15 cellular contexts compared by ENCODE assay signal in the genomic region with DNA sequence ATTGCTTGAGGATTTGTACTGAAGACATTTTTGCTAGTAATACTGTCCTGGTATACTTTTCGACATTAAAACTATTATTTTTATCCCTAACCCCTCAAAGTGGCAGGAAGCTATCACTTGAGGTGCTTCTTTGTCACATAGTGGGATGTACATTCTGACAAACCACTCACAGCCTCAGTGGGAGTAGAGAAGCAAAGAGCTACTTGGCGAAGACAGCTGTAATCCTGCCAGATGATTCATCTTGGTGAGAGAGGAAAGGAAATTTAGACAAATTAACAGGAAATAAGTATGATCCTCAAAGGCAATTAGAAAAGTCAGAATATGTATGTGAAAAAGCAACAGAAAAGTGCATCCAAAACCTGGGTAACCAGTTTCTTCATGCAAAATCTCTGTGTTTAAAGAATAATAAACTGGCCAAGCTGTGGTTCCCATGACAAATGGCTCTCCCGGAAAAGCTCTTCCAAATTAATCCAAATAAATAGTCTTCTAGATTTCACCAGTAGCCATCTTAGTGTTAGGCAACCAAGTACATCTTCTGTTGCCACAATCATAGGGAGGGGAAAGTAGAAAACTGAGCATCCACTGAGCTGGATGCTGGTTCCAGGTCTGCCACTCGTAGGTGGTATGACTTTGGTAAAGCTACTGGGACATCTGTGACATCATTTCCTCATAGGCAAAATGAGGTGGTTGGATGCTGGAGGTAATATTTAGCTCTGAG.
DNase-seq lines count a peak whose midpoint lies in the region; ATAC-seq and TF ChIP-seq lines count a peak whose summit lies in the region.
"Had no signal": no experiment of that assay in that cellular context is flagged by ENCODE, and none has a peak within 500 bp of the region (broad histone marks: within the 10 kb centered on the region; RNA-seq: fewer than 3 reads in every experiment).

No MANE protein-coding gene starts in this region.

- POLR2A ChIA-PET in PC-3 (lab: Charles Lee; ENCODE audit: unreplicated experiment), result no interaction called here

- CTCF ChIA-PET in PC-3 (lab: Charles Lee), result interaction anchor here (0.6 kb wide), 1 partner anchor 540 kb away, joined by 11 read pairs; no protein-coding TSS in a partner anchor

- H3K4me1 ChIP-seq in PC-3 (ENCODE audit: insufficient read depth, low read length), result peaks cover 8% of the 10 kb centered on the region; the same call in 1 of the 2 replicates
- H3K4me1 ChIP-seq: BE2C, stomach had no signal

- H3K4me2 ChIP-seq in PC-3 (ENCODE audit: low read length), result no peak overlapping the region

- no peak overlapping the region for H3K27ac ChIP-seq in PC-3 (ENCODE audit: low read length)
- H3K27ac ChIP-seq: neutrophil, stomach, VCaP had no signal

- no peaks in the 10 kb centered on the region for H3K27me3 ChIP-seq in PC-3 (ENCODE audit: low read length)
- H3K27me3 ChIP-seq: BE2C, neutrophil, stomach had no signal

- H3F3A ChIP-seq in PC-3 (ENCODE audit: low read length, unreplicated experiment), result no peaks in the 10 kb centered on the region

- intact Hi-C loops in PC-3 (cut with micrococcal nuclease), result no loop called here

- H2AFZ ChIP-seq in PC-3 (ENCODE audit: low read length), result no peak overlapping the region

- ATAC-seq in PC-3, result peak; percentile 55
- no peak for ATAC-seq in GM19351 (IDR thresholded peaks at IDR 0.05; ENCODE audit: unreplicated experiment)

- H3K4me3 ChIP-seq in PC-3 (ENCODE audit: low read length), result no peak overlapping the region
- H3K4me3 ChIP-seq: stomach had no signal

- H3K9ac ChIP-seq in PC-3 (ENCODE audit: low read length), result no peak overlapping the region

- no TSS peak for BruUV-seq in PC-3 (replicated peaks; lab: Mats Ljungman, UMichigan)

- TF ChIP-seq CTCF in PC-3 (conservative IDR thresholded peaks at IDR 0.05; ENCODE audit: low read depth, low read length), result no peak

- H3K79me2 ChIP-seq in PC-3 (ENCODE audit: low read length), result no peaks in the 10 kb centered on the region

- H4K20me1 ChIP-seq in PC-3 (ENCODE audit: low read length), result no peaks in the 10 kb centered on the region

- H3K9me2 ChIP-seq in PC-3 (replicated peaks; ENCODE audit: low read length), result no peaks in the 10 kb centered on the region

- H3K9me3 ChIP-seq in PC-3 (ENCODE audit: low read length), result no peaks in the 10 kb centered on the region
- H3K9me3 ChIP-seq: BE2C, neutrophil, stomach had no signal

- H3K36me3 ChIP-seq in PC-3 (ENCODE audit: low read depth, low read length), result no peaks in the 10 kb centered on the region
- H3K36me3 ChIP-seq: BE2C, neutrophil, stomach had no signal

- peak; percentile 57 for DNase-seq in Daoy (ENCODE audit: low read depth)
- DNase-seq in PC-3, result peak; percentile 50
- DNase-seq in dermis blood vessel endothelial cell, result peak; percentile 9
- DNase-seq in myocyte (ENCODE audit: low read depth), result peak; percentile 5
- no peak for DNase-seq in midbrain (lab: John Stamatoyannopoulos, UW)
- DNase-seq in activated T-cell treated with anti-CD3 and anti-CD28 coated beads, Interleukin-2, amount 50 U/mL, for 48 hours, result no peak
- DNase-seq in NCI-H1092 (lab: John Stamatoyannopoulos, UW), result no peak
- DNase-seq: activated CD4-positive, alpha-beta memory T cell treated with anti-CD3 and anti-CD28 coated beads, Interleukin-2, amount 10 ng/mL, durations not matched to agents 7 days and 5 days; BE2C; KBM-7; RPMI8226; stomach had no signal

Comparison
In these comparisons a context has a peak if more than half of its experiments do, and no peak if none do; other contexts are left out.
1. DNase-seq: peak in Daoy (single experiment), PC-3 (single experiment), dermis blood vessel endothelial cell (single experiment) and myocyte (single experiment); none in midbrain (single experiment), activated T-cell treated with anti-CD3 and anti-CD28 coated beads, Interleukin-2, amount 50 U/mL, for 48 hours (0 of 2) and NCI-H1092 (single experiment).